In genomic region chr1:203338335-203339036, GRCh38 we compare ENCODE assay signal across 8 cellular contexts. TPM values are rescaled to one million over a fixed set of nuclear protein-coding genes. Genes with fewer than 3 reads are reported as not detected.
DNase-seq lines count a peak whose midpoint lies in the region; ATAC-seq and TF ChIP-seq lines count a peak whose summit lies in the region.

No MANE protein-coding gene starts in this region.

- no peak overlapping the region for H3K27ac Mint-ChIP-seq in osteocyte (ENCODE audit: unreplicated experiment)

- no peak overlapping the region for H3K27ac ChIP-seq in RWPE2 (ENCODE audit: poor library complexity, severe bottlenecking)

- H3K4me1 ChIP-seq in RWPE2 (ENCODE audit: insufficient read depth, poor library complexity, severe bottlenecking) = no peaks in the 10 kb centered on the region

- H3K36me3 ChIP-seq in RWPE2 (ENCODE audit: low read depth) = no peaks in the 10 kb centered on the region

- TF ChIP-seq CTCF in RWPE2 (IDR thresholded peaks at IDR 0.05; ENCODE audit: poor library complexity, severe bottlenecking) (peak; percentile 89), osteocyte (IDR thresholded peaks at IDR 0.05) (peak; percentile 84)

- no peaks in the 10 kb centered on the region for H3K9me3 ChIP-seq in RWPE2 (ENCODE audit: severe bottlenecking)

- H3K4me3 Mint-ChIP-seq in osteocyte (ENCODE audit: unreplicated experiment) = no peak overlapping the region

- in situ Hi-C loops in KBM-7 (cut with MboI; ENCODE audit: low pct_unique_long_range_greater_than_20kb, low sequenced_read_pairs) = loop anchor here (5.0 kb wide), 1 partner anchor 66 kb away; no protein-coding TSS in a partner anchor

- peaks cover 52% of the 10 kb centered on the region for H3K27me3 Mint-ChIP-seq in osteocyte (ENCODE audit: unreplicated experiment)

- no peaks in the 10 kb centered on the region for H3K36me3 Mint-ChIP-seq in osteocyte (ENCODE audit: unreplicated experiment)

- peak; percentile 43; the same call in 1 of the 3 replicates for ATAC-seq in RWPE2 (ENCODE audit: low read depth)
- ATAC-seq in HG03457 (IDR thresholded peaks at IDR 0.05; ENCODE audit: unreplicated experiment) = no peak
- ATAC-seq in HG02840 (IDR thresholded peaks at IDR 0.05; ENCODE audit: low FRiP score, unreplicated experiment) = no peak

- peaks cover 15% of the 10 kb centered on the region for H3K27me3 ChIP-seq in RWPE2 (ENCODE audit: insufficient read depth, poor library complexity, severe bottlenecking)

- DNase-seq in DMS53 treated with DMSO at 0.1 percent for 48 hours (lab: John Stamatoyannopoulos, UW; ENCODE audit: unreplicated experiment) = peak; percentile 66
- peak; percentile 86 for DNase-seq in KBM-7
- DNase-seq in RWPE2 (ENCODE audit: low spot score) = no peak
- DNase-seq in activated effector memory CD4-positive, alpha-beta T cell treated with anti-CD3 and anti-CD28 coated beads, Interleukin-2, amount 50 U/mL, for 16 hours = peak; percentile 86
- DNase-seq in foreskin melanocyte = peak; percentile 54
- no peak for DNase-seq in osteocyte (ENCODE audit: extremely low spot score, unreplicated experiment)

- no peaks in the 10 kb centered on the region for H3K9me3 Mint-ChIP-seq in osteocyte (ENCODE audit: unreplicated experiment)

- peaks cover 5% of the 10 kb centered on the region for H3K4me1 Mint-ChIP-seq in osteocyte (ENCODE audit: unreplicated experiment)

- no peak overlapping the region for H3K4me3 ChIP-seq in RWPE2 (ENCODE audit: severe bottlenecking)

RNA-seq across cellular contexts. Expression of gene FMOD, which starts 12.4 kb away (rescaled TPM):
- total RNA-seq in osteocyte = not detected in 2 replicates

RNA-seq across cellular contexts. Expression of gene BTG2, which starts 33.2 kb away (rescaled TPM):
- total RNA-seq in osteocyte = 31.2 and 33.7 TPM in 2 replicates

Comparison
In these comparisons a context has a peak if more than half of its experiments do, and no peak if none do; other contexts are left out.
1. DNase-seq: peak in DMS53 treated with DMSO at 0.1 percent for 48 hours (single experiment), KBM-7 (single experiment), activated effector memory CD4-positive, alpha-beta T cell treated with anti-CD3 and anti-CD28 coated beads, Interleukin-2, amount 50 U/mL, for 16 hours (single experiment) and foreskin melanocyte (single experiment); none in RWPE2 (single experiment) and osteocyte (single experiment).